20 cellular contexts compared by ENCODE assay signal in genomic region chr19:47762615-47763308, GRCh38. TPM values are rescaled to one million over a fixed set of nuclear protein-coding genes. Genes with fewer than 3 reads are reported as not detected.
DNase-seq lines count a peak whose midpoint lies in the region; ATAC-seq and TF ChIP-seq lines count a peak whose summit lies in the region.
"Had no signal": no experiment of that assay in that cellular context is flagged by ENCODE, and none has a peak within 500 bp of the region (broad histone marks: within the 10 kb centered on the region; RNA-seq: fewer than 3 reads in every experiment).

No MANE protein-coding gene starts in this region.

- DNase-seq in Right ventricle myocardium inferior (ENCODE audit: missing footprints) (peak; percentile 63), cardiac septum (ENCODE audit: low spot score) (no peak), esophagus squamous epithelium (lab: John Stamatoyannopoulos, UW) (no peak), left lobe of liver (ENCODE audit: low spot score) (no peak), uterus (peak; percentile 54 to 59), CD1c-positive myeloid dendritic cell (ENCODE audit: extremely low spot score) (no peak), HAP-1 (ENCODE audit: low spot score in 2 of 2) (no peak)
- DNase-seq: activated naive CD8-positive, alpha-beta T cell treated with anti-CD3 and anti-CD28 coated beads, Interleukin-2, amount 50 U/mL, for 24 hours; C1 segment of cervical spinal cord; DND-41; GOT3; hippocampal formation; NCI-H1048; NCI-H510A treated with DMSO at 0.1 percent for 48 hours; nephron progenitor cell; SIG-M5; stimulated activated naive CD8-positive, alpha-beta T cell treated with anti-CD3 and anti-CD28 coated beads, Interleukin-15, Interleukin-2, amounts not matched to agents 100 U/mL and 50 U/mL, for 24 hours; T-helper 1 cell had no signal

- H3K4me3 ChIP-seq in esophagus squamous epithelium = no peak overlapping the region
- no peak overlapping the region for H3K4me3 ChIP-seq in uterus
- H3K4me3 ChIP-seq in HAP-1 = no peak overlapping the region

- peaks cover 4 to 27% (median 6%) of the 10 kb centered on the region in 3 donors for H3K36me3 ChIP-seq in esophagus squamous epithelium
- no peaks in the 10 kb centered on the region for H3K36me3 ChIP-seq in uterus
- peaks cover 10% of the 10 kb centered on the region for H3K36me3 ChIP-seq in HAP-1 (replicated peaks)

- peak overlapping the region in 3 of 4 donors; percentile 8 to 50 (median 25) for H3K27ac ChIP-seq in esophagus squamous epithelium
- H3K27ac ChIP-seq in uterus = peak overlapping the region in 1 of 2 donors; percentile 37

- ATAC-seq in Right ventricle myocardium inferior (peak; percentile 40), left lobe of liver (peak; percentile 47), HG02973 (IDR thresholded peaks at IDR 0.05; ENCODE audit: unreplicated experiment) (no peak)
- ATAC-seq: activated naive CD8-positive, alpha-beta T cell treated with anti-CD3 and anti-CD28 coated beads, Interleukin-2, amount 50 U/mL, for 24 hours; activated T-helper 17 cell treated with anti-CD3 and anti-CD28 coated beads, Interleukin-2, amount 50 U/mL, for 72 hours; stimulated activated naive CD8-positive, alpha-beta T cell treated with anti-CD3 and anti-CD28 coated beads, Interleukin-15, Interleukin-2, amounts not matched to agents 100 U/mL and 50 U/mL, for 24 hours had no signal

- H3K4me1 ChIP-seq in esophagus squamous epithelium = peaks cover 0 to 9% (median 0%) of the 10 kb centered on the region in 3 donors
- no peaks in the 10 kb centered on the region for H3K4me1 ChIP-seq in uterus
- no peaks in the 10 kb centered on the region for H3K4me1 ChIP-seq in HAP-1

- intact Hi-C loops in Right ventricle myocardium inferior (cut with DNase I) (no loop called here), cardiac septum (cut with DNase I) (no loop called here), esophagus squamous epithelium (cut with DNase I) (no loop called here), uterus (cut with DNase I; ENCODE audit: low total_unique reads) (no loop called here)

- 62 to 73% methylated on average over 15 to 18 of the region's 18 CpGs for WGBS in esophagus squamous epithelium, 2 donors

- TF ChIP-seq POLR2A in esophagus squamous epithelium (IDR thresholded peaks at IDR 0.05) (no peak), uterus (IDR thresholded peaks at IDR 0.05) (no peak)

- H3K9me3 ChIP-seq in esophagus squamous epithelium (no peaks in the 10 kb centered on the region), uterus (no peaks in the 10 kb centered on the region), HAP-1 (no peaks in the 10 kb centered on the region)

- TF ChIP-seq CTCF in esophagus squamous epithelium (IDR thresholded peaks at IDR 0.05) (no peak), uterus (IDR thresholded peaks at IDR 0.05) (no peak)

- in situ Hi-C loops in HAP-1 (cut with MboI; ENCODE audit: low sequenced_read_pairs) = no loop called here

- no peaks in the 10 kb centered on the region for H3K27me3 ChIP-seq in esophagus squamous epithelium
- H3K27me3 ChIP-seq in uterus = no peaks in the 10 kb centered on the region
- H3K27me3 ChIP-seq in HAP-1 (ENCODE audit: low read depth) = no peaks in the 10 kb centered on the region

RNA-seq across cellular contexts. Expression of gene SELENOW, which starts 15.7 kb away (rescaled TPM):
- 1,425 TPM for total RNA-seq in Right ventricle myocardium inferior
- 944 TPM for total RNA-seq in cardiac septum
- 100 to 1,000 TPM; 185 to 477 (median 324) TPM for total RNA-seq in esophagus squamous epithelium
- 62.9 TPM for total RNA-seq in left lobe of liver
- total RNA-seq in uterus = 1,000 to 10,000 TPM in 1 of 4 donors, 100 to 1,000 TPM in 3; 173 to 1,323 (median 512) TPM

RNA-seq across cellular contexts. Expression of gene NOP53, which starts 17.4 kb away (rescaled TPM):
- total RNA-seq in Right ventricle myocardium inferior = 172 TPM
- 136 TPM for total RNA-seq in cardiac septum
- 100 to 1,000 TPM; 118 to 522 (median 268) TPM for total RNA-seq in esophagus squamous epithelium
- 80.3 TPM for total RNA-seq in left lobe of liver
- 100 to 1,000 TPM; 116 to 555 (median 444) TPM for total RNA-seq in uterus

RNA-seq across cellular contexts. Expression of gene TPRX1, which starts 41.6 kb away (rescaled TPM):
- total RNA-seq in Right ventricle myocardium inferior = not detected
- not detected for total RNA-seq in cardiac septum
- not detected for total RNA-seq in esophagus squamous epithelium
- total RNA-seq in left lobe of liver = not detected
- total RNA-seq in uterus = not detected
- total RNA-seq: activated T-helper 17 cell treated with anti-CD3 and anti-CD28 coated beads, Interleukin-2, amount 50 U/mL, for 72 hours had no signal

RNA-seq across cellular contexts. Expression of gene EHD2, which starts 49.5 kb away (rescaled TPM):
- total RNA-seq in Right ventricle myocardium inferior = 60.5 TPM
- 42.6 TPM for total RNA-seq in cardiac septum
- 10 to 100 TPM; 34.8 to 50.7 (median 39.2) TPM for total RNA-seq in esophagus squamous epithelium
- 6.3 TPM for total RNA-seq in left lobe of liver
- total RNA-seq in uterus = 100 to 1,000 TPM in 1 of 4 donors, 10 to 100 TPM in 3; 72.0 to 198 (median 82.9) TPM

RNA-seq across cellular contexts. Expression of gene CRX, which starts 59.0 kb away (rescaled TPM):
- total RNA-seq in Right ventricle myocardium inferior (not detected), cardiac septum (not detected), esophagus squamous epithelium (not detected), left lobe of liver (not detected), uterus (not detected)

Comparison
In these comparisons a context has a peak if more than half of its experiments do, and no peak if none do; other contexts are left out.
1. DNase-seq: peak in Right ventricle myocardium inferior (single experiment) and uterus (2 of 2); none in cardiac septum (single experiment), esophagus squamous epithelium (single experiment), left lobe of liver (single experiment), CD1c-positive myeloid dendritic cell (single experiment) and HAP-1 (0 of 2).